Comparison of ENCODE assay signal across 12 cellular contexts in genomic region chr20:50799890-50800550, GRCh38. TPM values are rescaled to one million over a fixed set of nuclear protein-coding genes. Genes with fewer than 3 reads are reported as not detected.
DNase-seq lines count a peak whose midpoint lies in the region; ATAC-seq and TF ChIP-seq lines count a peak whose summit lies in the region.
"Had no signal": no experiment of that assay in that cellular context is flagged by ENCODE, and none has a peak within 500 bp of the region (broad histone marks: within the 10 kb centered on the region; RNA-seq: fewer than 3 reads in every experiment).

No MANE protein-coding gene starts in this region.

- no peaks in the 10 kb centered on the region for H3K4me1 ChIP-seq in right cardiac atrium (ENCODE audit: control insufficient read depth, insufficient read depth, low read length)

- no peaks in the 10 kb centered on the region for H3K27me3 Mint-ChIP-seq in activated CD8-positive, alpha-beta T cell treated with anti-CD3 and anti-CD28 coated beads, Interleukin-2, amount 10 ng/mL, durations not matched to agents 7 days and 5 days (ENCODE audit: low read depth)
- no peaks in the 10 kb centered on the region for H3K27me3 Mint-ChIP-seq in T-helper 2 cell treated with Interferon-gamma antibody and Interleukin-4, amounts not matched to agents 5 μg/mL and 100 μg/mL, for 36 hours (ENCODE audit: low read depth)

- H3K27me3 ChIP-seq in right cardiac atrium (ENCODE audit: control insufficient read depth, insufficient read depth) = no peaks in the 10 kb centered on the region
- H3K27me3 ChIP-seq: right atrium auricular region had no signal

- intact Hi-C loops in right cardiac atrium (cut with DNase I) = loop anchor here in 2 of 4 donors (10.0 kb wide), 3 partner anchors 125 to 505 kb away; partner anchors contain the start of genes DPM1 (in 1 of the 2) and MOCS3 (in 1 of the 2)

- H3K27ac ChIP-seq in right cardiac atrium (ENCODE audit: low read length) = no peak overlapping the region
- H3K27ac ChIP-seq: right atrium auricular region had no signal

- peak; percentile 71 for DNase-seq in GM10248 (ENCODE audit: extremely low spot score)
- no peak for DNase-seq in activated CD8-positive, alpha-beta T cell treated with anti-CD3 and anti-CD28 coated beads, Interleukin-2, amount 10 ng/mL, durations not matched to agents 7 days and 5 days
- DNase-seq in T-helper 2 cell treated with Interferon-gamma antibody and Interleukin-4, amounts not matched to agents 5 μg/mL and 100 μg/mL, for 36 hours (ENCODE audit: low spot score) = no peak
- DNase-seq in glomerular visceral epithelial cell (ENCODE audit: extremely low spot score) = no peak
- no peak for DNase-seq in right cardiac atrium
- DNase-seq in HPDE6-E6E7 (ENCODE audit: extremely low spot score) = no peak
- DNase-seq: NCI-H146 had no signal

- CTCF ChIA-PET in GM10248 (lab: Yijun Ruan, JAX) = interaction anchor here (0.8 to 4.5 kb wide), 9 partner anchors 9 to 129 kb away, joined by 3 to 22 read pairs (median 5); no protein-coding TSS in a partner anchor
- CTCF ChIA-PET in activated CD8-positive, alpha-beta T cell treated with anti-CD3 and anti-CD28 coated beads, Interleukin-2, amount 10 ng/mL, durations not matched to agents 7 days and 5 days (lab: Charles Lee) = interaction anchor here (1.2 to 15.0 kb wide), 2 partner anchors 10 to 129 kb away, joined by 5 to 407 read pairs; partner anchors contain the start of gene ADNP

- WGBS in right cardiac atrium = 90% methylated on average over 8 of the region's 8 CpGs

- no peak for TF ChIP-seq CTCF in GM10248 (IDR thresholded peaks at IDR 0.05; ENCODE audit: control extremely low read depth, extremely low read depth, low read depth, missing control alignments)

- no peak overlapping the region for H3K4me3 Mint-ChIP-seq in activated CD8-positive, alpha-beta T cell treated with anti-CD3 and anti-CD28 coated beads, Interleukin-2, amount 10 ng/mL, durations not matched to agents 7 days and 5 days
- H3K4me3 Mint-ChIP-seq in T-helper 2 cell treated with Interferon-gamma antibody and Interleukin-4, amounts not matched to agents 5 μg/mL and 100 μg/mL, for 36 hours = no peak overlapping the region
- H3K4me3 Mint-ChIP-seq: dendritic cell treated with granulocyte-macrophage colony-stimulating factor and Interleukin-4, amounts not matched to agents 40 ng/mL and 50 ng/mL, for 4 days had no signal

- ATAC-seq in GM19035 (IDR thresholded peaks at IDR 0.05; ENCODE audit: unreplicated experiment) (peak; percentile 41), HG02798 (IDR thresholded peaks at IDR 0.05; ENCODE audit: poor library complexity, unreplicated experiment) (peak; percentile 36), right cardiac atrium (no peak)
- ATAC-seq in activated CD8-positive, alpha-beta T cell treated with anti-CD3 and anti-CD28 coated beads, Interleukin-2, amount 10 ng/mL, durations not matched to agents 7 days and 5 days = no peak

- H3K36me3 Mint-ChIP-seq in activated CD8-positive, alpha-beta T cell treated with anti-CD3 and anti-CD28 coated beads, Interleukin-2, amount 10 ng/mL, durations not matched to agents 7 days and 5 days (ENCODE audit: low read depth) = peaks cover 7% of the 10 kb centered on the region
- H3K36me3 Mint-ChIP-seq in T-helper 2 cell treated with Interferon-gamma antibody and Interleukin-4, amounts not matched to agents 5 μg/mL and 100 μg/mL, for 36 hours (ENCODE audit: low read depth) = no peaks in the 10 kb centered on the region

- POLR2A ChIA-PET in GM10248 (lab: Yijun Ruan, JAX) = no interaction called here
- POLR2A ChIA-PET in activated CD8-positive, alpha-beta T cell treated with anti-CD3 and anti-CD28 coated beads, Interleukin-2, amount 10 ng/mL, durations not matched to agents 7 days and 5 days (lab: Charles Lee) = interaction anchor here (0.6 to 0.7 kb wide), 2 partner anchors 14 to 112 kb away, joined by 3 read pairs; no protein-coding TSS in a partner anchor

- no peak overlapping the region for H3K4me3 ChIP-seq in right cardiac atrium (ENCODE audit: low read length)
- H3K4me3 ChIP-seq: lung, right atrium auricular region had no signal

- H3K9me3 ChIP-seq in right cardiac atrium (ENCODE audit: control insufficient read depth, low read length) = no peaks in the 10 kb centered on the region
- H3K9me3 ChIP-seq: right atrium auricular region had no signal

- peak overlapping the region; percentile 20 for H3K27ac Mint-ChIP-seq in activated CD8-positive, alpha-beta T cell treated with anti-CD3 and anti-CD28 coated beads, Interleukin-2, amount 10 ng/mL, durations not matched to agents 7 days and 5 days
- no peak overlapping the region for H3K27ac Mint-ChIP-seq in T-helper 2 cell treated with Interferon-gamma antibody and Interleukin-4, amounts not matched to agents 5 μg/mL and 100 μg/mL, for 36 hours
- H3K27ac Mint-ChIP-seq: dendritic cell treated with granulocyte-macrophage colony-stimulating factor and Interleukin-4, amounts not matched to agents 40 ng/mL and 50 ng/mL, for 4 days had no signal

- peaks cover 28% of the 10 kb centered on the region for H3K4me1 Mint-ChIP-seq in activated CD8-positive, alpha-beta T cell treated with anti-CD3 and anti-CD28 coated beads, Interleukin-2, amount 10 ng/mL, durations not matched to agents 7 days and 5 days (ENCODE audit: low read depth)
- peaks cover 12% of the 10 kb centered on the region for H3K4me1 Mint-ChIP-seq in T-helper 2 cell treated with Interferon-gamma antibody and Interleukin-4, amounts not matched to agents 5 μg/mL and 100 μg/mL, for 36 hours (ENCODE audit: low read depth)

- no peaks in the 10 kb centered on the region for H3K9me3 Mint-ChIP-seq in activated CD8-positive, alpha-beta T cell treated with anti-CD3 and anti-CD28 coated beads, Interleukin-2, amount 10 ng/mL, durations not matched to agents 7 days and 5 days (ENCODE audit: insufficient read depth)
- H3K9me3 Mint-ChIP-seq in T-helper 2 cell treated with Interferon-gamma antibody and Interleukin-4, amounts not matched to agents 5 μg/mL and 100 μg/mL, for 36 hours = no peaks in the 10 kb centered on the region
- H3K9me3 Mint-ChIP-seq: dendritic cell treated with granulocyte-macrophage colony-stimulating factor and Interleukin-4, amounts not matched to agents 40 ng/mL and 50 ng/mL, for 4 days had no signal

RNA-seq across cellular contexts. Expression of gene BCAS4, which starts 5.2 kb away (rescaled TPM):
- total RNA-seq in activated CD8-positive, alpha-beta T cell treated with anti-CD3 and anti-CD28 coated beads, Interleukin-2, amount 10 ng/mL, durations not matched to agents 7 days and 5 days = 10 to 100 TPM; 29.3 to 32.6 TPM
- total RNA-seq in right cardiac atrium = 1 to 10 TPM; 1.6 to 3.5 (median 2.2) TPM
- polyA plus RNA-seq in right cardiac atrium = 2.4 TPM

Comparison
In these comparisons a context has a peak if more than half of its experiments do, and no peak if none do; other contexts are left out.
1. ATAC-seq: peak in GM19035 (single experiment) and HG02798 (single experiment); none in activated CD8-positive, alpha-beta T cell treated with anti-CD3 and anti-CD28 coated beads, Interleukin-2, amount 10 ng/mL, durations not matched to agents 7 days and 5 days (single experiment) and right cardiac atrium (0 of 2).
2. RNA of gene BCAS4, which starts 5.2 kb away (total RNA-seq): 29.3 to 32.6 TPM in activated CD8-positive, alpha-beta T cell treated with anti-CD3 and anti-CD28 coated beads, Interleukin-2, amount 10 ng/mL, durations not matched to agents 7 days and 5 days; 1.6 to 3.5 TPM in right cardiac atrium; every median in the first group is over 4 times any median in the second.